Comparison of ENCODE assay signal across 7 cellular contexts in the genomic region with DNA sequence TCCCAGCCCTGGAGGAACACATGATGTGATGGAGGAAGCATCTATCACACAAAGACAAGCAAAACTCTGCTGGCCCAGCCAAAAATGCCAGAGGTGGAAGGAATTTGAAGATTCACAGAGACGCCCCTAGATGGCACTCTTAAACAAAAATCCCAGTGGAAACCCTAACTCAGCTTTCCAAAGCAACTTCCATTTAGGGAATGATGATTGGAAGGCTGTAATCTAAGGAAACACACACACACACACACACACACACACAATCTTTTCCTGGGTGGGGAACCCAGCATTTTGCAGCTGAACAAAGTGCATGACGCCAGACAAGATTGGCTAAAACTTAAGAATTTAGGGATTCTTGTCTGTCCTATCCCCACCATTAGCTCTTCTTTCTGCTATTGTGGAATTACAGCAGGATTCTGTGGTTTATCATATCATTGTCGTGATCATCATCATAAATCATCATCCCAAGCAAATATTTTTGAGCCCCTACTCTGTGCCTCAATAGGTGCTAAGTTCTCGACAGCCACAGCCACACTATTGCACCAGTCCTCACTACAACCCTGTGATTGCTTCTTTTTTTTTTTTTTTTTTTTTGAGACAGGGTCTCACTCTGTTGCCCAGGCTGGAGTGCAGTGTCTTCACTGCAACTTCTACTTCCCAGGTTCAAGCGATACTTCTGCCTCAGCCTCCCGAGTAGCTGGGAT. TPM values are rescaled to one million over a fixed set of nuclear protein-coding genes. Genes with fewer than 3 reads are reported as not detected.
A peak's percentile ranks its signal among the peaks of the same experiment; 100 is the strongest.
DNase-seq lines count a peak whose midpoint lies in the region; ATAC-seq and TF ChIP-seq lines count a peak whose summit lies in the region.

No MANE protein-coding gene starts in this region.

- H3K9me3 ChIP-seq in mesenchymal stem cell (ENCODE audit: control insufficient read depth, low read length), result no peaks in the 10 kb centered on the region

- no peak overlapping the region for H3K4me3 ChIP-seq in mesenchymal stem cell (ENCODE audit: insufficient read depth in 1 of 2, low read depth in 1 of 2, low read length in 2 of 2)

- TF ChIP-seq CTCF in endothelial cell (IDR thresholded peaks at IDR 0.05; ENCODE audit: unreplicated experiment), result peak; percentile 41

- H3K36me3 Mint-ChIP-seq in endothelial cell (ENCODE audit: low read depth, unreplicated experiment), result peaks cover 4% of the 10 kb centered on the region

- peaks cover 10% of the 10 kb centered on the region for H3K4me1 ChIP-seq in mesenchymal stem cell (ENCODE audit: control insufficient read depth, insufficient read depth, low read depth, low read length)

- no peak overlapping the region for H2BK15ac ChIP-seq in mesenchymal stem cell (ENCODE audit: low read depth, poor library complexity, severe bottlenecking)

- no peak overlapping the region for H4K8ac ChIP-seq in mesenchymal stem cell (ENCODE audit: low read length)

- H3K79me1 ChIP-seq in mesenchymal stem cell (replicated peaks; ENCODE audit: low read length, poor library complexity, severe bottlenecking), result peaks cover 12% of the 10 kb centered on the region

- in situ Hi-C loops in G401 (cut with HindIII; ENCODE audit: low sequenced_read_pairs), result no loop called here

- H2AK5ac ChIP-seq in mesenchymal stem cell (ENCODE audit: low read length, severe bottlenecking), result peak overlapping the region; percentile 19

- peaks cover 0 to 12% of the 10 kb centered on the region in 2 experiments for H3K36me3 ChIP-seq in mesenchymal stem cell (ENCODE audit: control insufficient read depth in 1 of 2, insufficient read depth in 2 of 2, low read depth in 1 of 2, low read length in 2 of 2)

- H3K9ac ChIP-seq in mesenchymal stem cell (ENCODE audit: low read length), result peak overlapping the region; percentile 91

- no peak overlapping the region for H3K4me2 ChIP-seq in mesenchymal stem cell (ENCODE audit: low read length, poor library complexity, severe bottlenecking)

- H2BK120ac ChIP-seq in mesenchymal stem cell (ENCODE audit: low read depth, low read length), result no peak overlapping the region

- H3K4me3 Mint-ChIP-seq in endothelial cell (ENCODE audit: unreplicated experiment), result no peak overlapping the region

- H4K91ac ChIP-seq in mesenchymal stem cell (ENCODE audit: low read length), result no peak overlapping the region

- H3K4me1 Mint-ChIP-seq in endothelial cell (ENCODE audit: unreplicated experiment), result no peaks in the 10 kb centered on the region

- H3K18ac ChIP-seq in mesenchymal stem cell (ENCODE audit: low read depth in 1 of 2, low read length in 2 of 2), result no peak overlapping the region

- no peak overlapping the region for H2BK12ac ChIP-seq in mesenchymal stem cell (ENCODE audit: low read length in 2 of 2)

- no peak for ATAC-seq in HG03565 (IDR thresholded peaks at IDR 0.05; ENCODE audit: unreplicated experiment)

- H3K27ac Mint-ChIP-seq in endothelial cell (ENCODE audit: unreplicated experiment), result no peak overlapping the region

- DNase-seq in G401 (ENCODE audit: low spot score), result peak; percentile 90
- DNase-seq in LHCN-M2 (ENCODE audit: low read depth), result peak; percentile 76
- peak; percentile 83 for DNase-seq in RKO (ENCODE audit: low spot score)
- peak; percentile 51 for DNase-seq in endothelial cell (ENCODE audit: low spot score)
- DNase-seq in mesenchymal stem cell, result peak; percentile 83
- no peak for DNase-seq in activated CD8-positive, alpha-beta memory T cell treated with anti-CD3 and anti-CD28 coated beads, Interleukin-2, amount 50 U/mL, for 48 hours

- peaks cover 6% of the 10 kb centered on the region for H3K27me3 Mint-ChIP-seq in endothelial cell (ENCODE audit: unreplicated experiment)

- H3K27ac ChIP-seq in mesenchymal stem cell (ENCODE audit: low read length, poor library complexity, severe bottlenecking), result no peak overlapping the region

- no peak overlapping the region for H3K14ac ChIP-seq in mesenchymal stem cell (ENCODE audit: low read length in 2 of 2)

- H2BK5ac ChIP-seq in mesenchymal stem cell (ENCODE audit: low read depth, low read length, poor library complexity, severe bottlenecking), result no peak overlapping the region

- WGBS in mesenchymal stem cell, result 73% methylated on average over 5 of the region's 6 CpGs

- no peaks in the 10 kb centered on the region for H3K27me3 ChIP-seq in mesenchymal stem cell (ENCODE audit: control insufficient read depth in 1 of 2, insufficient read depth in 1 of 2, low read length in 2 of 2)

- H3K4ac ChIP-seq in mesenchymal stem cell (ENCODE audit: low read depth in 1 of 2, low read length in 2 of 2), result no peak overlapping the region

- H3K23ac ChIP-seq in mesenchymal stem cell (ENCODE audit: low read length in 2 of 2), result no peak overlapping the region

- no peaks in the 10 kb centered on the region for H3K9me3 Mint-ChIP-seq in endothelial cell (ENCODE audit: unreplicated experiment)

- H2AFZ ChIP-seq in mesenchymal stem cell (ENCODE audit: low read depth, low read length), result no peak overlapping the region

RNA-seq across cellular contexts. Expression of a gene that starts 1.6 kb away (rescaled TPM):
- 13.5 TPM in 1 of 2 replicates, not detected in the other for total RNA-seq in G401 (2014; rRNA removed; shearing (Covaris generic))
- total RNA-seq in LHCN-M2 (2014; rRNA removed) (7.1 and 8.3 TPM in 2 replicates), endothelial cell (ENCODE audit: unreplicated experiment) (27.9 TPM)
- polyA plus RNA-seq in LHCN-M2 (2012), result 7.5 TPM
- 15.4 TPM for polyA plus RNA-seq in mesenchymal stem cell (2013, experiment 1 of 2)
- 16.3 TPM for polyA plus RNA-seq in mesenchymal stem cell (2013, experiment 2 of 2)

RNA-seq across cellular contexts. Expression of a gene that starts 6.3 kb away (rescaled TPM):
- total RNA-seq in G401 (2014; rRNA removed; shearing (Covaris generic)), result not detected in 2 replicates
- under 0.01 TPM in 1 of 2 replicates, not detected in the other for total RNA-seq in LHCN-M2 (2014; rRNA removed)
- not detected for polyA plus RNA-seq in LHCN-M2 (2012)
- total RNA-seq in endothelial cell (ENCODE audit: unreplicated experiment), result 0.05 TPM
- polyA plus RNA-seq in mesenchymal stem cell (2013, experiment 1 of 2), result 0.01 TPM
- not detected for polyA plus RNA-seq in mesenchymal stem cell (2013, experiment 2 of 2)

RNA-seq across cellular contexts. Expression of a gene that starts 54.5 kb away (rescaled TPM):
- not detected in 2 replicates for total RNA-seq in G401 (2014; rRNA removed; shearing (Covaris generic))
- total RNA-seq in LHCN-M2 (2014; rRNA removed) (not detected in 2 replicates), endothelial cell (ENCODE audit: unreplicated experiment) (4.1 TPM)
- not detected for polyA plus RNA-seq in LHCN-M2 (2012)
- polyA plus RNA-seq in mesenchymal stem cell (2013, experiment 1 of 2), result not detected
- polyA plus RNA-seq in mesenchymal stem cell (2013, experiment 2 of 2), result not detected
